Comparison of ENCODE assay signal across 3 cellular contexts in genomic region chr16:54585966-54586365, GRCh38.
TF ChIP-seq lines count a peak whose summit lies in the region.

No MANE protein-coding gene starts in this region.

TF ChIP-seq in GM23338, 12 proteins besides CTCF, POLR2A, EP300 and RAD21 (continues in another document):
- TF ChIP-seq NANOG (IDR thresholded peaks at IDR 0.05; ENCODE audit: borderline replicate concordance) (no peak), CREB1 (CRISPR knock-in tag; IDR thresholded peaks at IDR 0.05; ENCODE audit: low read depth) (no peak), EZH2 (IDR thresholded peaks at IDR 0.05; ENCODE audit: low read depth, unreplicated experiment) (no peak), EZH2phosphoT487 (IDR thresholded peaks at IDR 0.05; ENCODE audit: unreplicated experiment) (no peak), ZNF331 (CRISPR knock-in tag; IDR thresholded peaks at IDR 0.05; ENCODE audit: low read depth) (no peak), STAT1 (IDR thresholded peaks at IDR 0.05; ENCODE audit: unreplicated experiment) (no peak), REST (IDR thresholded peaks at IDR 0.05; ENCODE audit: unreplicated experiment) (no peak)

TF ChIP-seq in H1, 55 proteins besides CTCF, POLR2A, EP300 and RAD21:
- no peak for TF ChIP-seq RXRA (IDR thresholded peaks at IDR 0.05; ENCODE audit: insufficient read depth, low read depth, low read length)
- TF ChIP-seq JUND (IDR thresholded peaks at IDR 0.05; ENCODE audit: low read length), result no peak
- no peak for TF ChIP-seq SUZ12 (IDR thresholded peaks at IDR 0.05; ENCODE audit: low read length)
- TF ChIP-seq SAP30 (IDR thresholded peaks at IDR 0.05; ENCODE audit: insufficient read depth, insufficient replicate concordance, low read length), result no peak
- TF ChIP-seq TAF7 (optimal IDR thresholded peaks at IDR 0.05; ENCODE audit: borderline replicate concordance, low read depth, low read length), result no peak
- TF ChIP-seq CBX5 (IDR thresholded peaks at IDR 0.05; ENCODE audit: low read depth, low read length), result no peak
- TF ChIP-seq RBBP5 (IDR thresholded peaks at IDR 0.05; ENCODE audit: borderline replicate concordance, low read depth, low read length), result no peak
- no peak for TF ChIP-seq KDM4A (IDR thresholded peaks at IDR 0.05; ENCODE audit: low read depth, low read length, severe bottlenecking)
- no peak for TF ChIP-seq MAX (IDR thresholded peaks at IDR 0.05)
- no peak for TF ChIP-seq TEAD4 (IDR thresholded peaks at IDR 0.05; ENCODE audit: low read depth, low read length)
- TF ChIP-seq SIRT6 (IDR thresholded peaks at IDR 0.05; ENCODE audit: low read length), result no peak
- TF ChIP-seq GTF2F1 (IDR thresholded peaks at IDR 0.05; ENCODE audit: borderline replicate concordance, low read depth, low read length), result no peak
- no peak for TF ChIP-seq EZH2 (IDR thresholded peaks at IDR 0.05; ENCODE audit: low read depth, low read length, severe bottlenecking)
- no peak for TF ChIP-seq MAFK (IDR thresholded peaks at IDR 0.05; ENCODE audit: low read depth, low read length)
- no peak for TF ChIP-seq CHD7 (IDR thresholded peaks at IDR 0.05; ENCODE audit: insufficient replicate concordance, low read length)
- TF ChIP-seq SRF (IDR thresholded peaks at IDR 0.05; ENCODE audit: low read depth, low read length), result no peak
- no peak for TF ChIP-seq HDAC2 (IDR thresholded peaks at IDR 0.05; ENCODE audit: borderline replicate concordance in 1 of 2, low read depth in 2 of 2, low read length in 2 of 2)

TF ChIP-seq in neural cell, 6 proteins besides CTCF, POLR2A, EP300 and RAD21:
- TF ChIP-seq REST (IDR thresholded peaks at IDR 0.05; ENCODE audit: borderline replicate concordance) (peak; percentile 27), MXI1 (conservative IDR thresholded peaks at IDR 0.05; ENCODE audit: poor library complexity, severe bottlenecking) (no peak)
TF ChIP-seq in neural cell: peak in this region for 1.
